ENCODE assay signal across 15 cellular contexts in genomic region chr1:183898001-183898396, GRCh38.
DNase-seq lines count a peak whose midpoint lies in the region; ATAC-seq, FAIRE-seq and TF ChIP-seq lines count a peak whose summit lies in the region.
"Had no signal": no experiment of that assay in that cellular context is flagged by ENCODE, and none has a peak within 500 bp of the region (broad histone marks: within the 10 kb centered on the region; RNA-seq: fewer than 3 reads in every experiment).

No MANE protein-coding gene starts in this region.

- no peaks in the 10 kb centered on the region for H3K27me3 Mint-ChIP-seq in WTC11 (ENCODE audit: low read depth)
- H3K27me3 Mint-ChIP-seq in activated T-helper 1 cell treated with anti-CD3 and anti-CD28 coated beads, Interleukin-12 subunit alpha, Interleukin-12 subunit beta, Interleukin-2, Interleukin-4 antibody, amounts not matched to agents 30 ng/mL and 10 ng/mL and 1 ng/mL, durations not matched to agents 14 hours and 24 hours and 36 hours (ENCODE audit: insufficient read depth): no peaks in the 10 kb centered on the region
- H3K27me3 Mint-ChIP-seq: activated CD4-positive, alpha-beta memory T cell treated with anti-CD3 and anti-CD28 coated beads, Interleukin-2, amount 10 ng/mL, durations not matched to agents 7 days and 5 days had no signal

- H4K20me1 ChIP-seq in BLaER1: no peaks in the 10 kb centered on the region

- no peak overlapping the region for H3K4me3 ChIP-seq in BLaER1
- H3K4me3 ChIP-seq: A549 had no signal

- H3K27ac ChIP-seq in BLaER1: peak overlapping the region; percentile 39; the same call in 1 of the 2 replicates
- H3K27ac ChIP-seq: A549 had no signal

- H3K36me3 ChIP-seq in BLaER1: peaks cover 99% of the 10 kb centered on the region

- POLR2A ChIA-PET in WTC11 (lab: Charles Lee): no interaction called here

- no peaks in the 10 kb centered on the region for H3K9me3 Mint-ChIP-seq in WTC11
- no peaks in the 10 kb centered on the region for H3K9me3 Mint-ChIP-seq in activated T-helper 1 cell treated with anti-CD3 and anti-CD28 coated beads, Interleukin-12 subunit alpha, Interleukin-12 subunit beta, Interleukin-2, Interleukin-4 antibody, amounts not matched to agents 30 ng/mL and 10 ng/mL and 1 ng/mL, durations not matched to agents 14 hours and 24 hours and 36 hours
- H3K9me3 Mint-ChIP-seq: activated CD4-positive, alpha-beta memory T cell treated with anti-CD3 and anti-CD28 coated beads, Interleukin-2, amount 10 ng/mL, durations not matched to agents 7 days and 5 days; neural crest cell had no signal

- ATAC-seq in GM19463 (IDR thresholded peaks at IDR 0.05; ENCODE audit: unreplicated experiment) (peak; percentile 20), HG02973 (IDR thresholded peaks at IDR 0.05; ENCODE audit: unreplicated experiment) (peak; percentile 27), WTC11 (peak; percentile 43; the same call in 1 of the 2 replicates), GM21717 (IDR thresholded peaks at IDR 0.05; ENCODE audit: unreplicated experiment) (no peak)
- ATAC-seq: A549 had no signal

- intact Hi-C loops in activated T-helper 1 cell treated with anti-CD3 and anti-CD28 coated beads, Interleukin-12 subunit alpha, Interleukin-12 subunit beta, Interleukin-2, Interleukin-4 antibody, amounts not matched to agents 30 ng/mL and 10 ng/mL and 1 ng/mL, durations not matched to agents 14 hours and 24 hours and 36 hours (cut with micrococcal nuclease): no loop called here

- no peak overlapping the region for H3K4me3 Mint-ChIP-seq in WTC11
- H3K4me3 Mint-ChIP-seq in activated T-helper 1 cell treated with anti-CD3 and anti-CD28 coated beads, Interleukin-12 subunit alpha, Interleukin-12 subunit beta, Interleukin-2, Interleukin-4 antibody, amounts not matched to agents 30 ng/mL and 10 ng/mL and 1 ng/mL, durations not matched to agents 14 hours and 24 hours and 36 hours: no peak overlapping the region
- H3K4me3 Mint-ChIP-seq: activated CD4-positive, alpha-beta memory T cell treated with anti-CD3 and anti-CD28 coated beads, Interleukin-2, amount 10 ng/mL, durations not matched to agents 7 days and 5 days; neural crest cell had no signal

- CTCF ChIA-PET in WTC11 (lab: Charles Lee): interaction anchor here (0.6 to 1.1 kb wide), 4 partner anchors 12 to 243 kb away, joined by 3 to 5 read pairs (median 4); no protein-coding TSS in a partner anchor

- no peaks in the 10 kb centered on the region for H3K9me3 ChIP-seq in BLaER1
- H3K9me3 ChIP-seq: A549 had no signal

- no peak overlapping the region for H3K27ac Mint-ChIP-seq in WTC11
- H3K27ac Mint-ChIP-seq in activated T-helper 1 cell treated with anti-CD3 and anti-CD28 coated beads, Interleukin-12 subunit alpha, Interleukin-12 subunit beta, Interleukin-2, Interleukin-4 antibody, amounts not matched to agents 30 ng/mL and 10 ng/mL and 1 ng/mL, durations not matched to agents 14 hours and 24 hours and 36 hours: no peak overlapping the region
- H3K27ac Mint-ChIP-seq: activated CD4-positive, alpha-beta memory T cell treated with anti-CD3 and anti-CD28 coated beads, Interleukin-2, amount 10 ng/mL, durations not matched to agents 7 days and 5 days had no signal

- H3K4me1 ChIP-seq in BLaER1: peaks cover 42% of the 10 kb centered on the region

- no peak overlapping the region for H3K9ac ChIP-seq in BLaER1

- H3K36me3 Mint-ChIP-seq in WTC11: no peaks in the 10 kb centered on the region
- H3K36me3 Mint-ChIP-seq in activated T-helper 1 cell treated with anti-CD3 and anti-CD28 coated beads, Interleukin-12 subunit alpha, Interleukin-12 subunit beta, Interleukin-2, Interleukin-4 antibody, amounts not matched to agents 30 ng/mL and 10 ng/mL and 1 ng/mL, durations not matched to agents 14 hours and 24 hours and 36 hours (ENCODE audit: low read depth): peaks cover 12% of the 10 kb centered on the region

- TF ChIP-seq POLR2A in H54 (IDR thresholded peaks at IDR 0.05; ENCODE audit: low read depth, low read length): no peak

- H3K27me3 ChIP-seq in BLaER1: no peaks in the 10 kb centered on the region

- no peak overlapping the region for H3K4me2 ChIP-seq in BLaER1
- H3K4me2 ChIP-seq: A549 had no signal

- DNase-seq in WTC11 (ENCODE audit: low spot score) (no peak), NCI-H1694 treated with DMSO at 0.1 percent for 48 hours (lab: John Stamatoyannopoulos, UW) (no peak), H54 (ENCODE audit: insufficient read length, low spot score) (no peak)
- DNase-seq in activated T-helper 1 cell treated with anti-CD3 and anti-CD28 coated beads, Interleukin-12 subunit alpha, Interleukin-12 subunit beta, Interleukin-2, Interleukin-4 antibody, amounts not matched to agents 30 ng/mL and 10 ng/mL and 1 ng/mL, durations not matched to agents 14 hours and 24 hours and 36 hours (ENCODE audit: low spot score): no peak
- DNase-seq: activated CD4-positive, alpha-beta memory T cell treated with anti-CD3 and anti-CD28 coated beads, Interleukin-2, amount 10 ng/mL, durations not matched to agents 7 days and 5 days; activated naive CD4-positive, alpha-beta T cell treated with anti-CD3 and anti-CD28 coated beads, Interleukin-2, amount 50 U/mL, for 16 hours; cortex of kidney; kidney glomerular epithelial cell; MM.1S had no signal

- H3K4me1 Mint-ChIP-seq in WTC11: no peaks in the 10 kb centered on the region
- peaks cover 19% of the 10 kb centered on the region for H3K4me1 Mint-ChIP-seq in activated T-helper 1 cell treated with anti-CD3 and anti-CD28 coated beads, Interleukin-12 subunit alpha, Interleukin-12 subunit beta, Interleukin-2, Interleukin-4 antibody, amounts not matched to agents 30 ng/mL and 10 ng/mL and 1 ng/mL, durations not matched to agents 14 hours and 24 hours and 36 hours (ENCODE audit: low read depth)
- H3K4me1 Mint-ChIP-seq: neural crest cell had no signal

- no peak for TF ChIP-seq CTCF in WTC11 (IDR thresholded peaks at IDR 0.05)

- no peak for FAIRE-seq in H54 (lab: Jason Lieb, UNC)
- FAIRE-seq: A549 had no signal

TF ChIP-seq in WTC11, 78 proteins besides CTCF, POLR2A, EP300 and RAD21 (continues in another document):
- TF ChIP-seq RORB (CRISPR knock-in tag; IDR thresholded peaks at IDR 0.05): no peak
- no peak for TF ChIP-seq TP53 (CRISPR knock-in tag; IDR thresholded peaks at IDR 0.05)
- TF ChIP-seq USF2 (CRISPR knock-in tag; IDR thresholded peaks at IDR 0.05): no peak
- TF ChIP-seq ETV6 (CRISPR knock-in tag; IDR thresholded peaks at IDR 0.05): no peak
- TF ChIP-seq, protein P1, sequence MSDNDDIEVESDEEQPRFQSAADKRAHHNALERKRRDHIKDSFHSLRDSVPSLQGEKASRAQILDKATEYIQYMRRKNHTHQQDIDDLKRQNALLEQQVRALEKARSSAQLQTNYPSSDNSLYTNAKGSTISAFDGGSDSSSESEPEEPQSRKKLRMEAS (CRISPR knock-in tag; IDR thresholded peaks at IDR 0.05): no peak
- no peak for TF ChIP-seq E2F5 (CRISPR knock-in tag; IDR thresholded peaks at IDR 0.05)
- TF ChIP-seq, protein P2, sequence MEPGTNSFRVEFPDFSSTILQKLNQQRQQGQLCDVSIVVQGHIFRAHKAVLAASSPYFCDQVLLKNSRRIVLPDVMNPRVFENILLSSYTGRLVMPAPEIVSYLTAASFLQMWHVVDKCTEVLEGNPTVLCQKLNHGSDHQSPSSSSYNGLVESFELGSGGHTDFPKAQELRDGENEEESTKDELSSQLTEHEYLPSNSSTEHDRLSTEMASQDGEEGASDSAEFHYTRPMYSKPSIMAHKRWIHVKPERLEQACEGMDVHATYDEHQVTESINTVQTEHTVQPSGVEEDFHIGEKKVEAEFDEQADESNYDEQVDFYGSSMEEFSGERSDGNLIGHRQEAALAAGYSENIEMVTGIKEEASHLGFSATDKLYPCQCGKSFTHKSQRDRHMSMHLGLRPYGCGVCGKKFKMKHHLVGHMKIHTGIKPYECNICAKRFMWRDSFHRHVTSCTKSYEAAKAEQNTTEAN (CRISPR knock-in tag; IDR thresholded peaks at IDR 0.05): no peak
- no peak for TF ChIP-seq KAT7 (CRISPR knock-in tag; IDR thresholded peaks at IDR 0.05; ENCODE audit: borderline replicate concordance)
